Comparison of ENCODE assay signal across 8 cellular contexts in the genomic region with DNA sequence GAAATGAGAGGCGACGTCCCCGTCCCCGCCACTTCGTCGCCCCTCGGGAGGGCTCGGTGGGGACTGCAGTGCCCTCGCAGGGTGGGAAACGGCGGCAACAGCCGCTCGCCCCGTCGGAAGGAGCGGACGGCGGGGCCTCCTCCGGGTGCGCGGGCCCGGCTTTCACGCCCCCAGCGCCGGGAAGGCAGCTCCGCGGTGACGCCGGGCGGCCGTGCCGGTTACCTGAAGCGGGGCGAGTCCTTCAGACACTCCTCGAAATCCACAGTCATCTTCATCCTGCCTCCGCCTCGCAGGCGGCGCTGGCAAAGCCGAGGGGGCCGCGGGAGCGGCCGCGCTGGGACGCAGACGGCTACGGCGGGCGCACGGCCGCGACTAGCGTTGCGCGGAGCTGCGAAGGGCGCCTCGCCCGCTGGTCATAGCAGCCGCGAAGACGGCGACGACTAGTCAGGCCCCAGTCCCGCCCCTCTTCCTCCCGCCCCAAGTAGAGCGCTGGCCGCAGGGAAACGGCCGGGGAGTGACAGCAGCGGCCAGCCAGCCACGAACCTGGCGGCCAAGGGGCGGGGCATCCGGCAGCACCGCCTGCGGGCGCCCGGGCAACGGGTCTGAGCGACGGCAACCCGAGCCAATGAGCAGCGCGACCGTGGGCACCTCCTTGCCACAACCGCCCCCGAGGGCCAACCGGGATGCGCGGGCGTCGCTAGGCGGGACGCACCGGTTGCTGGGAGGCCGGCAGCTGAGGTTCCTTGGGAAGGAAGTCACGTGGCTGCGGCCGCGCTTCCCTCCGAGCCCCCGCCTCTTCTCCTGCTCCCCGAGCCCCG. TPM values are rescaled to one million over a fixed set of nuclear protein-coding genes. Genes with fewer than 3 reads are reported as not detected.
DNase-seq lines count a peak whose midpoint lies in the region; ATAC-seq and TF ChIP-seq lines count a peak whose summit lies in the region.

A gene with protein sequence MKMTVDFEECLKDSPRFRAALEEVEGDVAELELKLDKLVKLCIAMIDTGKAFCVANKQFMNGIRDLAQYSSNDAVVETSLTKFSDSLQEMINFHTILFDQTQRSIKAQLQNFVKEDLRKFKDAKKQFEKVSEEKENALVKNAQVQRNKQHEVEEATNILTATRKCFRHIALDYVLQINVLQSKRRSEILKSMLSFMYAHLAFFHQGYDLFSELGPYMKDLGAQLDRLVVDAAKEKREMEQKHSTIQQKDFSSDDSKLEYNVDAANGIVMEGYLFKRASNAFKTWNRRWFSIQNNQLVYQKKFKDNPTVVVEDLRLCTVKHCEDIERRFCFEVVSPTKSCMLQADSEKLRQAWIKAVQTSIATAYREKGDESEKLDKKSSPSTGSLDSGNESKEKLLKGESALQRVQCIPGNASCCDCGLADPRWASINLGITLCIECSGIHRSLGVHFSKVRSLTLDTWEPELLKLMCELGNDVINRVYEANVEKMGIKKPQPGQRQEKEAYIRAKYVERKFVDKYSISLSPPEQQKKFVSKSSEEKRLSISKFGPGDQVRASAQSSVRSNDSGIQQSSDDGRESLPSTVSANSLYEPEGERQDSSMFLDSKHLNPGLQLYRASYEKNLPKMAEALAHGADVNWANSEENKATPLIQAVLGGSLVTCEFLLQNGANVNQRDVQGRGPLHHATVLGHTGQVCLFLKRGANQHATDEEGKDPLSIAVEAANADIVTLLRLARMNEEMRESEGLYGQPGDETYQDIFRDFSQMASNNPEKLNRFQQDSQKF (minus strand): TSS at position 448 of the 818 bp plus-strand sequence. CDS start 173 bp downstream, at position 275.

- H3K4me3 ChIP-seq in left ventricle myocardium inferior = peak within 1 kb of the TSS; percentile 96
- peak within 1 kb of the TSS; percentile 90 to 91 for H3K4me3 ChIP-seq in prostate gland
- peak within 1 kb of the TSS; percentile 93 for H3K4me3 ChIP-seq in urinary bladder (ENCODE audit: low read depth, low read length)

- peak within 1 kb of the TSS; percentile 86 for H3K27ac Mint-ChIP-seq in T-helper 17 cell

- peak within 1 kb of the TSS; percentile 97 for H3K27ac ChIP-seq in left ventricle myocardium inferior (replicated peaks)
- H3K27ac ChIP-seq in prostate gland = peak within 1 kb of the TSS; percentile 92
- peak within 1 kb of the TSS; percentile 98 for H3K27ac ChIP-seq in urinary bladder (ENCODE audit: low read depth)

- H3K4me3 Mint-ChIP-seq in T-helper 17 cell = peak within 1 kb of the TSS; percentile 97

- TF ChIP-seq POLR2A in GM15510 (IDR thresholded peaks at IDR 0.05; ENCODE audit: borderline replicate concordance, extremely low read depth, insufficient read length) (peak; percentile 91), prostate gland (IDR thresholded peaks at IDR 0.05) (peak; percentile 99)

- TF ChIP-seq CTCF in left ventricle myocardium inferior (IDR thresholded peaks at IDR 0.05; ENCODE audit: borderline replicate concordance) (no peak), prostate gland (IDR thresholded peaks at IDR 0.05) (no peak)

- WGBS in prostate gland = under 1% methylated on average over 68 of the region's 106 CpGs
- WGBS in urinary bladder = under 1% methylated on average over 106 of the region's 106 CpGs

- DNase-seq in NCI-H1694 treated with DMSO at 0.1 percent for 48 hours (lab: John Stamatoyannopoulos, UW) (peak; percentile 98), T-helper 17 cell (peak; percentile 98 to 99 (median 99)), amygdala (lab: John Stamatoyannopoulos, UW) (peak; percentile 86 to 100 (median 100)), left ventricle myocardium inferior (peak; percentile 100), prostate gland (ENCODE audit: low spot score) (peak; percentile 100)

- intact Hi-C loops in left ventricle myocardium inferior (cut with micrococcal nuclease) = no loop called here
- intact Hi-C loops in prostate gland (cut with DNase I) = loop anchor here (5.0 to 10.0 kb wide), 3 partner anchors 102 to 758 kb away; a partner anchor contains a TSS

- H3K4me1 Mint-ChIP-seq in T-helper 17 cell = peaks cover 34% of the 10 kb centered on the region

- no peaks in the 10 kb centered on the region for H3K36me3 ChIP-seq in left ventricle myocardium inferior
- H3K36me3 ChIP-seq in prostate gland = no peaks in the 10 kb centered on the region
- H3K36me3 ChIP-seq in urinary bladder (ENCODE audit: insufficient read depth) = no peaks in the 10 kb centered on the region

- ATAC-seq in HG02885 (IDR thresholded peaks at IDR 0.05; ENCODE audit: poor library complexity, unreplicated experiment) (peak; percentile 92), T-helper 17 cell (peak; percentile 95)

- H3K27me3 ChIP-seq in left ventricle myocardium inferior (ENCODE audit: low read depth) (no peaks in the 10 kb centered on the region), prostate gland (replicated peaks; ENCODE audit: insufficient read depth) (no peaks in the 10 kb centered on the region)

- H3K4me1 ChIP-seq in left ventricle myocardium inferior (peaks cover 35% of the 10 kb centered on the region), prostate gland (replicated peaks) (peaks cover 2% of the 10 kb centered on the region), urinary bladder (ENCODE audit: insufficient read depth) (no peaks in the 10 kb centered on the region)

- H3K36me3 Mint-ChIP-seq in T-helper 17 cell (ENCODE audit: low read depth) = no peaks in the 10 kb centered on the region

- H3K9me3 ChIP-seq in T-helper 17 cell (ENCODE audit: control insufficient read depth, low read length, poor library complexity, severe bottlenecking) (no peaks in the 10 kb centered on the region), left ventricle myocardium inferior (replicated peaks) (no peaks in the 10 kb centered on the region), prostate gland (no peaks in the 10 kb centered on the region)

- H3K27me3 Mint-ChIP-seq in T-helper 17 cell = no peaks in the 10 kb centered on the region

RNA-seq across cellular contexts. Expression of the gene that starts here (rescaled TPM):
- total RNA-seq in T-helper 17 cell (10 to 100 TPM; 78.6 to 85.8 TPM), left ventricle myocardium inferior (14.3 TPM), prostate gland (10 to 100 TPM; 30.5 to 56.8 TPM), urinary bladder (151 TPM)
- 15.7 TPM for polyA plus RNA-seq in urinary bladder

Comparison
In these comparisons a context has a peak if more than half of its experiments do, and no peak if none do; other contexts are left out.
1. Peak in every context shown above with its lines: DNase-seq, ATAC-seq, H3K4me3 ChIP-seq and H3K27ac ChIP-seq.